ENCODE assay signal across 9 cellular contexts in the genomic region with DNA sequence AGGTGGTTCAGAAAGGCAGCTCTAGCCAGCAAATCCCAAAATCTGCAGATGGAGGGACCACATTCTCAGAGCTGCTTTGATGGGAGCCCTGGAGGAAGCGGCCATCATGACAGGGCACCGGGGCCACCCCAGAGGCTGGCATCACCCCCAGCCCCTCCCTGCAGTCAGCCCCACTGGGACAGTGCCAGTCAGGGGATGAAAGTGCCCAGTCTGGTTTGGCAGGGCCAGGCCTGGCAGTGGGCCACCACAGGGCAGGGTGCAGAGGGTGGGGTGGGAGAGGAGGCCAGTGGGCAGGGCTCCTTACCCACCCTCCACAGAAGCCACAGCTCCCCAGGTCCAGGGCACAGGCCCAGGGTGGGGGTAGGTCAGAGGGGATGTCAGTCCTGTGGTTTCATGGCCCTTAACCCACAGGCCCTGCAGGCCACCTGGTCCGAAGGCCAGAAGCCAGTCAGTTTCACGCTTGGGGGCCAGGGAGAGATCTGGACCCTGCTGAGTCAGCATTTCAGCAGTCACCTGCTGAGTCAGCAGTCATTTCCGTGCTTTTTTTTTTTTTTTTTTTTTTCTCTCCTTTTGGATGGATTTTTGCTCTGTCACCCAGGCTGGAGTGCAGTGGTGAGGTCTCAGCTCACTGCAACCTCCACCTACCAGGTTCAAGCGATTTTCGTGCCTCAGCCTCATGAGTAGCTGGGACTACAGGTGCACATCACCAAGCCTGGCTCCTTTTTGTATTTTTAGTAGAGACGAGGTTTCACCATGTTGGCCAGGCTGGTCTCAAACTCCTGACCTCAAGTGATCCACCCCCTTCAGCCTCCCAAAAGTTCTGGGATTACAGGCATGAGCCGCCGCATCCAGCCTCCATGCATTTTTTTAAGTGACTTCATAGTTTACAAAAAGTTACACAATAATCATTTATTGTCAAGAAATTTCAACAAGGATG. TPM values are rescaled to one million over a fixed set of nuclear protein-coding genes. Genes with fewer than 3 reads are reported as not detected.
DNase-seq lines count a peak whose midpoint lies in the region; ATAC-seq, FAIRE-seq and TF ChIP-seq lines count a peak whose summit lies in the region.
"Had no signal": no experiment of that assay in that cellular context is flagged by ENCODE, and none has a peak within 500 bp of the region (broad histone marks: within the 10 kb centered on the region; RNA-seq: fewer than 3 reads in every experiment).

No MANE protein-coding gene starts in this region.

- peak; percentile 93 for DNase-seq in Calu3
- DNase-seq in LoVo (ENCODE audit: low spot score), result peak; percentile 67
- peak; percentile 22 for DNase-seq in bronchial epithelial cell (ENCODE audit: low read depth)
- DNase-seq in medulla oblongata (ENCODE audit: extremely low spot score), result peak; percentile 45
- DNase-seq in activated naive CD4-positive, alpha-beta T cell treated with Interleukin-2 at 50 U/mL for 16 hours, result no peak
- DNase-seq in HPDE6-E6E7 (ENCODE audit: extremely low spot score), result no peak
- no peak for DNase-seq in T-helper 2 cell treated with Interferon-gamma antibody and Interleukin-4, amounts not matched to agents 5 μg/mL and 100 μg/mL, for 36 hours (ENCODE audit: low spot score)
- DNase-seq: spleen had no signal

- H3K4me1 Mint-ChIP-seq in Calu3 (ENCODE audit: low read depth, unreplicated experiment), result peaks cover 12% of the 10 kb centered on the region
- peaks cover 3% of the 10 kb centered on the region for H3K4me1 Mint-ChIP-seq in T-helper 2 cell treated with Interferon-gamma antibody and Interleukin-4, amounts not matched to agents 5 μg/mL and 100 μg/mL, for 36 hours (ENCODE audit: low read depth)

- FAIRE-seq in bronchial epithelial cell (lab: Jason Lieb, UNC), result no peak

- intact Hi-C loops in Calu3 (cut with micrococcal nuclease; ENCODE audit: unreplicated experiment), result no loop called here

- peaks cover 3% of the 10 kb centered on the region for H3K36me3 ChIP-seq in bronchial epithelial cell (ENCODE audit: control insufficient read depth, insufficient read depth, low read length)

- peak overlapping the region; percentile 39 for H3K27ac Mint-ChIP-seq in Calu3 (ENCODE audit: unreplicated experiment)
- H3K27ac Mint-ChIP-seq in T-helper 2 cell treated with Interferon-gamma antibody and Interleukin-4, amounts not matched to agents 5 μg/mL and 100 μg/mL, for 36 hours, result no peak overlapping the region

- CTCF ChIA-PET in Calu3 (lab: Charles Lee), result interaction anchor here (0.6 kb wide), 1 partner anchor 103 kb away, joined by 4 read pairs; no protein-coding TSS in a partner anchor

- TF ChIP-seq CTCF in Calu3 (IDR thresholded peaks at IDR 0.05; ENCODE audit: unreplicated experiment), result no peak
- TF ChIP-seq CTCF in bronchial epithelial cell (IDR thresholded peaks at IDR 0.05; ENCODE audit: insufficient read depth, low read length, severe bottlenecking), result no peak

- H3K36me3 Mint-ChIP-seq in Calu3 (ENCODE audit: insufficient read depth, unreplicated experiment), result peaks cover 56% of the 10 kb centered on the region
- no peaks in the 10 kb centered on the region for H3K36me3 Mint-ChIP-seq in T-helper 2 cell treated with Interferon-gamma antibody and Interleukin-4, amounts not matched to agents 5 μg/mL and 100 μg/mL, for 36 hours (ENCODE audit: low read depth)

- ATAC-seq in GM18873 (IDR thresholded peaks at IDR 0.05; ENCODE audit: low FRiP score, unreplicated experiment), result no peak

- no peaks in the 10 kb centered on the region for H3K9me3 Mint-ChIP-seq in Calu3 (ENCODE audit: low read depth, unreplicated experiment)
- no peaks in the 10 kb centered on the region for H3K9me3 Mint-ChIP-seq in T-helper 2 cell treated with Interferon-gamma antibody and Interleukin-4, amounts not matched to agents 5 μg/mL and 100 μg/mL, for 36 hours

- H3K4me3 Mint-ChIP-seq in Calu3 (ENCODE audit: low read depth, unreplicated experiment), result peak overlapping the region; percentile 41
- H3K4me3 Mint-ChIP-seq in T-helper 2 cell treated with Interferon-gamma antibody and Interleukin-4, amounts not matched to agents 5 μg/mL and 100 μg/mL, for 36 hours, result no peak overlapping the region

- no peaks in the 10 kb centered on the region for H3K27me3 ChIP-seq in bronchial epithelial cell (ENCODE audit: control insufficient read depth, insufficient read depth, low read length)

- BruUV-seq in Calu3 (replicated peaks; lab: Mats Ljungman, UMichigan), result no TSS peak

- no peak overlapping the region for H3K4me3 ChIP-seq in bronchial epithelial cell (ENCODE audit: low read depth, low read length)
- H3K4me3 ChIP-seq: spleen had no signal

- no peaks in the 10 kb centered on the region for H3K27me3 Mint-ChIP-seq in Calu3 (ENCODE audit: unreplicated experiment)
- peaks cover 2% of the 10 kb centered on the region for H3K27me3 Mint-ChIP-seq in T-helper 2 cell treated with Interferon-gamma antibody and Interleukin-4, amounts not matched to agents 5 μg/mL and 100 μg/mL, for 36 hours (ENCODE audit: low read depth)

RNA-seq across cellular contexts. Expression of gene SLC25A10, which starts 10.4 kb away (rescaled TPM):
- total RNA-seq in Calu3 (2022) (66.5 and 72.3 TPM in 2 replicates), bronchial epithelial cell (20.3 and 21.1 TPM in 2 replicates)

RNA-seq across cellular contexts. Expression of gene MRPL12, which starts 19.3 kb away (rescaled TPM):
- total RNA-seq in Calu3 (2022) (94.7 and 101 TPM in 2 replicates), bronchial epithelial cell (11.6 and 13.6 TPM in 2 replicates)

RNA-seq across cellular contexts. Expression of gene HGS, which starts 38.6 kb away (rescaled TPM):
- total RNA-seq in Calu3 (2022) (160 and 167 TPM in 2 replicates), bronchial epithelial cell (77.7 and 84.4 TPM in 2 replicates)

RNA-seq across cellular contexts. Expression of gene ARL16, which starts 38.9 kb away (rescaled TPM):
- 35.4 and 40.1 TPM in 2 replicates for total RNA-seq in Calu3 (2022)
- 23.0 and 25.8 TPM in 2 replicates for total RNA-seq in bronchial epithelial cell

RNA-seq across cellular contexts. Expression of gene CCDC137, which starts 55.9 kb away (rescaled TPM):
- total RNA-seq in Calu3 (2022) (37.5 and 37.8 TPM in 2 replicates), bronchial epithelial cell (6.8 and 10.2 TPM in 2 replicates)

Comparison
In these comparisons a context has a peak if more than half of its experiments do, and no peak if none do; other contexts are left out.
1. DNase-seq: peak in Calu3 (single experiment), LoVo (single experiment), bronchial epithelial cell (single experiment) and medulla oblongata (single experiment); none in activated naive CD4-positive, alpha-beta T cell treated with Interleukin-2 at 50 U/mL for 16 hours (single experiment), HPDE6-E6E7 (single experiment) and T-helper 2 cell treated with Interferon-gamma antibody and Interleukin-4, amounts not matched to agents 5 μg/mL and 100 μg/mL, for 36 hours (single experiment).